Comparison of ENCODE assay signal across 8 cellular contexts in the genomic region with DNA sequence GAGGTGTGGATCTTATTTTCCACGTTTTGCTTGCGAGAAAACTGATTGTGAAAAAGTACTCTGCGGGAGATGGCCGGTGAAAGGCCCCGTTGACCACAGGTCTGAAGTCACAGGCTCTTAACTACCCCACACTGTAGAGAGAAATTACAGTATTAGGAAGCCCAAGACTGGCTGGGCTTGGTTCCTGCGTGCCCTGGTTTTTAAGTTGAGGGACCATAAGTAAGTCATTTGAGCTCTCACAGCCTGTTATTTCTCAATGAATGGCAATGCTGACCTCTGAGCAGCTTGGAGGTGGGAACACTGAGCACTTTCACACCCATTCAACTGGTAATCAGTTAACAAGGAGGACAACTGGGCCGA. TPM values are rescaled to one million over a fixed set of nuclear protein-coding genes. Genes with fewer than 3 reads are reported as not detected.
DNase-seq lines count a peak whose midpoint lies in the region; ATAC-seq and TF ChIP-seq lines count a peak whose summit lies in the region.

No MANE protein-coding gene starts in this region.

- no peaks in the 10 kb centered on the region for H3K36me3 ChIP-seq in adrenal gland (replicated peaks in 1 of 2)
- no peaks in the 10 kb centered on the region for H3K36me3 ChIP-seq in lower lobe of right lung

- CTCF ChIA-PET in CD4-positive, alpha-beta T cell (lab: Charles Lee): interaction anchor here (0.6 kb wide), 1 partner anchor 1273 kb away, joined by 3 read pairs; no protein-coding TSS in a partner anchor

- intact Hi-C loops in CD4-positive, alpha-beta T cell (cut with DNase I, micrococcal nuclease): no loop called here
- intact Hi-C loops in adrenal gland (cut with DNase I) (no loop called here), lower lobe of right lung (cut with DNase I) (no loop called here)

- no peaks in the 10 kb centered on the region for H3K36me3 Mint-ChIP-seq in CD4-positive, alpha-beta T cell (ENCODE audit: low read depth)
- no peaks in the 10 kb centered on the region for H3K36me3 Mint-ChIP-seq in HFFc6 (ENCODE audit: low read depth)

- 23 to 49% (median 26%) methylated on average over 7 of the region's 7 CpGs for WGBS in adrenal gland, 4 donors

- no peaks in the 10 kb centered on the region for H3K27me3 ChIP-seq in CD4-positive, alpha-beta T cell (ENCODE audit: control insufficient read depth, insufficient read depth, low read length)
- no peaks in the 10 kb centered on the region for H3K27me3 ChIP-seq in adrenal gland
- H3K27me3 ChIP-seq in lower lobe of right lung (ENCODE audit: low read depth): no peaks in the 10 kb centered on the region

- peaks cover 8% of the 10 kb centered on the region for H3K4me1 Mint-ChIP-seq in CD4-positive, alpha-beta T cell (ENCODE audit: low read depth)
- peaks cover 19% of the 10 kb centered on the region for H3K4me1 Mint-ChIP-seq in HFFc6 (ENCODE audit: low read depth)

- H3K27me3 Mint-ChIP-seq in CD4-positive, alpha-beta T cell: peaks cover 8% of the 10 kb centered on the region
- H3K27me3 Mint-ChIP-seq in HFFc6 (ENCODE audit: insufficient read depth): peaks cover under 1% of the 10 kb centered on the region; the same call in 1 of the 2 replicates

- DNase-seq in CD4-positive, alpha-beta T cell: no peak
- no peak for DNase-seq in HFFc6
- peak in 2 of 7 donors; percentile 22 to 24 for DNase-seq in adrenal gland
- no peak for DNase-seq in lower lobe of right lung
- DNase-seq in NK-92 treated with Interleukin-12 subunit alpha and Interleukin-12 subunit beta, amount 100 ng/mL, for 24 hours (lab: John Stamatoyannopoulos, UW): no peak
- DNase-seq in NOMO-1 treated with dmso at 0.1 percent for 144 hours (lab: John Stamatoyannopoulos, UW; ENCODE audit: unreplicated experiment): no peak
- no peak for DNase-seq in AG08395 (ENCODE audit: low spot score)

- H3K9me3 Mint-ChIP-seq in CD4-positive, alpha-beta T cell: no peaks in the 10 kb centered on the region
- H3K9me3 Mint-ChIP-seq in HFFc6: no peaks in the 10 kb centered on the region

- no peak overlapping the region for H3K27ac ChIP-seq in CD4-positive, alpha-beta T cell (ENCODE audit: low read depth, low read length)
- H3K27ac ChIP-seq in adrenal gland (peak overlapping the region in 4 of 5 donors; percentile 79 to 92 (median 84)), lower lobe of right lung (peak overlapping the region; percentile 79)

- no peak overlapping the region for H3K27ac Mint-ChIP-seq in CD4-positive, alpha-beta T cell
- no peak overlapping the region for H3K27ac Mint-ChIP-seq in HFFc6

- H3K4me3 Mint-ChIP-seq in CD4-positive, alpha-beta T cell: peak overlapping the region; percentile 34
- H3K4me3 Mint-ChIP-seq in HFFc6: peak overlapping the region; percentile 87

- H3K9me3 ChIP-seq in CD4-positive, alpha-beta T cell (ENCODE audit: control insufficient read depth, low read length): no peaks in the 10 kb centered on the region
- H3K9me3 ChIP-seq in adrenal gland (replicated peaks in 1 of 3): no peaks in the 10 kb centered on the region
- H3K9me3 ChIP-seq in lower lobe of right lung: no peaks in the 10 kb centered on the region

- POLR2A ChIA-PET in CD4-positive, alpha-beta T cell (lab: Charles Lee): no interaction called here

- H3K4me1 ChIP-seq in adrenal gland (replicated peaks in 1 of 2) (peaks cover 8 to 41% of the 10 kb centered on the region in 2 donors), lower lobe of right lung (peaks cover 4% of the 10 kb centered on the region)

- TF ChIP-seq CTCF in CD4-positive, alpha-beta T cell (IDR thresholded peaks at IDR 0.05): no peak
- TF ChIP-seq CTCF in HFFc6 (IDR thresholded peaks at IDR 0.05) (no peak), adrenal gland (IDR thresholded peaks at IDR 0.05) (no peak), lower lobe of right lung (IDR thresholded peaks at IDR 0.05) (no peak)

- H3K4me3 ChIP-seq in adrenal gland (peak overlapping the region in 2 of 4 donors; percentile 32 to 59), lower lobe of right lung (peak overlapping the region; percentile 65)

- TF ChIP-seq POLR2A in adrenal gland (IDR thresholded peaks at IDR 0.05): no peak

- no peak for ATAC-seq in CD4-positive, alpha-beta T cell (ENCODE audit: poor library complexity)
- ATAC-seq in lower lobe of right lung (peak; percentile 47 to 55), GM21526 (IDR thresholded peaks at IDR 0.05; ENCODE audit: low FRiP score, unreplicated experiment) (no peak)

RNA-seq across cellular contexts. Expression of a gene that starts 0.4 kb away (rescaled TPM):
- total RNA-seq in CD4-positive, alpha-beta T cell: under 1 TPM; 0.28 to 0.44 TPM
- total RNA-seq in HFFc6 (2021; fragmentation: NEBNext Ultra II Directional; extraction: Animal tissue kit (Norgen Biotek cat#: 25700)): 1 to 10 TPM in 5 of 6 experiments, under 1 TPM in 1; 0.55 to 2.4 (median 1.8) TPM
- total RNA-seq in adrenal gland (10 to 100 TPM; 18.3 to 50.1 (median 27.9) TPM), lower lobe of right lung (10.9 TPM)
- polyA plus RNA-seq in adrenal gland: 10 to 100 TPM in 2 of 3 donors, 1 to 10 TPM in 1; 7.9 to 63.8 (median 12.7) TPM

Comparison
In these comparisons a context has a peak if more than half of its experiments do, and no peak if none do; other contexts are left out.
1. ATAC-seq: peak in lower lobe of right lung (2 of 2); none in CD4-positive, alpha-beta T cell (single experiment) and GM21526 (single experiment).